In genomic region chrX:11792461-11793421, GRCh38 we compare ENCODE assay signal across 10 cellular contexts. TPM values are rescaled to one million over a fixed set of nuclear protein-coding genes. Genes with fewer than 3 reads are reported as not detected.
DNase-seq lines count a peak whose midpoint lies in the region; ATAC-seq lines count a peak whose summit lies in the region.
"Had no signal": no experiment of that assay in that cellular context is flagged by ENCODE, and none has a peak within 500 bp of the region (broad histone marks: within the 10 kb centered on the region; RNA-seq: fewer than 3 reads in every experiment).

No MANE protein-coding gene starts in this region.

- peak overlapping the region; percentile 88 to 95 for H3K27ac Mint-ChIP-seq in activated naive CD4-positive, alpha-beta T cell treated with anti-CD3 and anti-CD28 coated beads, Interleukin-2, amount 50 U/mL, for 72 hours

- no peaks in the 10 kb centered on the region for H3K9me3 Mint-ChIP-seq in activated naive CD4-positive, alpha-beta T cell treated with anti-CD3 and anti-CD28 coated beads, Interleukin-2, amount 50 U/mL, for 72 hours

- DNase-seq in OCI-M1 (lab: John Stamatoyannopoulos, UW) (peak; percentile 2), NCI-H524 (lab: John Stamatoyannopoulos, UW) (no peak), HK-2 (ENCODE audit: unreplicated experiment) (no peak), cortex of kidney (lab: John Stamatoyannopoulos, UW) (no peak)
- DNase-seq in activated naive CD4-positive, alpha-beta T cell treated with anti-CD3 and anti-CD28 coated beads, Interleukin-2, amount 50 U/mL, for 72 hours (ENCODE audit: low spot score in 2 of 2) = peak; percentile 64 to 72
- peak; percentile 57 to 66 for DNase-seq in stimulated activated CD8-positive, alpha-beta memory T cell treated with anti-CD3 and anti-CD28 coated beads, Interleukin-7, amount 100 ng/mL, for 4 hours (ENCODE audit: low read depth in 2 of 2)
- DNase-seq: heart left ventricle, IMR-90 had no signal

- ATAC-seq in GM18520 (IDR thresholded peaks at IDR 0.05; ENCODE audit: unreplicated experiment) (peak; percentile 68), HG02678 (IDR thresholded peaks at IDR 0.05; ENCODE audit: unreplicated experiment) (peak; percentile 80)
- ATAC-seq in activated naive CD4-positive, alpha-beta T cell treated with anti-CD3 and anti-CD28 coated beads, Interleukin-2, amount 50 U/mL, for 72 hours = peak; percentile 93 to 96

- H3K36me3 Mint-ChIP-seq in activated naive CD4-positive, alpha-beta T cell treated with anti-CD3 and anti-CD28 coated beads, Interleukin-2, amount 50 U/mL, for 72 hours = no peaks in the 10 kb centered on the region

RNA-seq across cellular contexts. Expression of gene MSL3, which starts 34.7 kb away (rescaled TPM):
- total RNA-seq in activated naive CD4-positive, alpha-beta T cell treated with anti-CD3 and anti-CD28 coated beads, Interleukin-2, amount 50 U/mL, for 72 hours = 10 to 100 TPM; 38.4 to 72.3 TPM

Comparison
In these comparisons a context has a peak if more than half of its experiments do, and no peak if none do; other contexts are left out.
1. DNase-seq: peak in OCI-M1 (single experiment), activated naive CD4-positive, alpha-beta T cell treated with anti-CD3 and anti-CD28 coated beads, Interleukin-2, amount 50 U/mL, for 72 hours (2 of 2) and stimulated activated CD8-positive, alpha-beta memory T cell treated with anti-CD3 and anti-CD28 coated beads, Interleukin-7, amount 100 ng/mL, for 4 hours (2 of 2); none in NCI-H524 (0 of 2), HK-2 (single experiment) and cortex of kidney (single experiment).
2. Peak in every context shown above with its lines, with median percentiles within 50 percentile points of each other: ATAC-seq.